In genomic region chr1:113978863-113979702, GRCh38 we compare ENCODE assay signal across 8 cellular contexts. TPM values are rescaled to one million over a fixed set of nuclear protein-coding genes. Genes with fewer than 3 reads are reported as not detected.
DNase-seq lines count a peak whose midpoint lies in the region; ATAC-seq and TF ChIP-seq lines count a peak whose summit lies in the region.

TSS of gene OLFML3 (plus strand) at chr1:113979474. CDS start at chr1:113979517, 43 bp downstream.

- peak within 1 kb of the TSS in 3 of 4 donors; percentile 33 to 56 (median 40) for H3K4me3 ChIP-seq in esophagus squamous epithelium
- H3K4me3 ChIP-seq in mucosa of stomach (ENCODE audit: low read length), result no peak within 1 kb of the TSS

- CTCF ChIA-PET in activated CD8-positive, alpha-beta memory T cell treated with anti-CD3 and anti-CD28 coated beads, Interleukin-2, amount 10 ng/mL, durations not matched to agents 7 days and 5 days (lab: Charles Lee), result interaction anchor here (0.7 to 2.9 kb wide), 19 partner anchors 14 to 692 kb away, joined by 3 to 10 read pairs (median 4); partner anchors contain the start of genes AP4B1 and DCLRE1B

- ATAC-seq in HG03159 (IDR thresholded peaks at IDR 0.05; ENCODE audit: unreplicated experiment), result peak; percentile 52
- ATAC-seq in activated CD8-positive, alpha-beta memory T cell treated with anti-CD3 and anti-CD28 coated beads, Interleukin-2, amount 10 ng/mL, durations not matched to agents 7 days and 5 days, result no peak
- ATAC-seq in stimulated activated naive CD8-positive, alpha-beta T cell treated with anti-CD3 and anti-CD28 coated beads, Interleukin-15, amount 100 ng/mL, for 72 hours, result no peak
- ATAC-seq in HG03175 (IDR thresholded peaks at IDR 0.05; ENCODE audit: unreplicated experiment), result no peak

- no peaks in the 10 kb centered on the region for H3K27me3 ChIP-seq in esophagus squamous epithelium
- H3K27me3 ChIP-seq in mucosa of stomach (ENCODE audit: control insufficient read depth, insufficient read depth, low read length), result no peaks in the 10 kb centered on the region

- peak; percentile 32 to 75 (median 62) for TF ChIP-seq CTCF in esophagus squamous epithelium (IDR thresholded peaks at IDR 0.05)

- peak within 1 kb of the TSS; percentile 50 for H3K9ac ChIP-seq in mucosa of stomach (ENCODE audit: low read length)

- peaks cover 0 to 74% (median 30%) of the 10 kb centered on the region in 3 donors for H3K4me1 ChIP-seq in esophagus squamous epithelium
- H3K4me1 ChIP-seq in mucosa of stomach (ENCODE audit: control insufficient read depth, insufficient read depth, low read length), result peaks cover 22% of the 10 kb centered on the region

- H3K4me1 Mint-ChIP-seq in activated CD8-positive, alpha-beta memory T cell treated with anti-CD3 and anti-CD28 coated beads, Interleukin-2, amount 10 ng/mL, durations not matched to agents 7 days and 5 days, result peaks cover 46% of the 10 kb centered on the region
- H3K4me1 Mint-ChIP-seq in stimulated activated naive CD8-positive, alpha-beta T cell treated with anti-CD3 and anti-CD28 coated beads, Interleukin-15, amount 100 ng/mL, for 72 hours, result peaks cover 57% of the 10 kb centered on the region

- no peaks in the 10 kb centered on the region for H3K27me3 Mint-ChIP-seq in activated CD8-positive, alpha-beta memory T cell treated with anti-CD3 and anti-CD28 coated beads, Interleukin-2, amount 10 ng/mL, durations not matched to agents 7 days and 5 days
- no peaks in the 10 kb centered on the region for H3K27me3 Mint-ChIP-seq in stimulated activated naive CD8-positive, alpha-beta T cell treated with anti-CD3 and anti-CD28 coated beads, Interleukin-15, amount 100 ng/mL, for 72 hours

- peak in 2 of 4 donors; percentile 29 to 59 for TF ChIP-seq POLR2A in esophagus squamous epithelium (IDR thresholded peaks at IDR 0.05)

- H3K36me3 ChIP-seq in esophagus squamous epithelium, result peaks cover 0 to 21% (median 0%) of the 10 kb centered on the region in 3 donors
- H3K36me3 ChIP-seq in mucosa of stomach (ENCODE audit: control insufficient read depth, insufficient read depth, low read length), result no peaks in the 10 kb centered on the region

- H3K9me3 ChIP-seq in esophagus squamous epithelium (no peaks in the 10 kb centered on the region), mucosa of stomach (ENCODE audit: control insufficient read depth, low read length) (no peaks in the 10 kb centered on the region)

- intact Hi-C loops in esophagus squamous epithelium (cut with DNase I), result no loop called here

- H3K27ac Mint-ChIP-seq in activated CD8-positive, alpha-beta memory T cell treated with anti-CD3 and anti-CD28 coated beads, Interleukin-2, amount 10 ng/mL, durations not matched to agents 7 days and 5 days, result no peak within 1 kb of the TSS
- H3K27ac Mint-ChIP-seq in stimulated activated naive CD8-positive, alpha-beta T cell treated with anti-CD3 and anti-CD28 coated beads, Interleukin-15, amount 100 ng/mL, for 72 hours, result peak within 1 kb of the TSS in 1 of 2 donors; percentile 71

- peaks cover 8% of the 10 kb centered on the region for H3K36me3 Mint-ChIP-seq in activated CD8-positive, alpha-beta memory T cell treated with anti-CD3 and anti-CD28 coated beads, Interleukin-2, amount 10 ng/mL, durations not matched to agents 7 days and 5 days

- WGBS in esophagus squamous epithelium, 2 donors, result 30 to 33% methylated on average over 2 to 7 of the region's 13 CpGs

- H3K4me3 Mint-ChIP-seq in activated CD8-positive, alpha-beta memory T cell treated with anti-CD3 and anti-CD28 coated beads, Interleukin-2, amount 10 ng/mL, durations not matched to agents 7 days and 5 days, result no peak within 1 kb of the TSS
- H3K4me3 Mint-ChIP-seq in stimulated activated naive CD8-positive, alpha-beta T cell treated with anti-CD3 and anti-CD28 coated beads, Interleukin-15, amount 100 ng/mL, for 72 hours, result peak within 1 kb of the TSS in 1 of 2 donors; percentile 29

- DNase-seq in DMS 273 (lab: John Stamatoyannopoulos, UW; ENCODE audit: unreplicated experiment) (peak; percentile 88), NCI-H526 treated with DMSO at 0.1 percent for 48 hours (lab: John Stamatoyannopoulos, UW) (peak; percentile 61), esophagus squamous epithelium (lab: John Stamatoyannopoulos, UW) (no peak)
- peak; percentile 76 for DNase-seq in activated CD8-positive, alpha-beta memory T cell treated with anti-CD3 and anti-CD28 coated beads, Interleukin-2, amount 10 ng/mL, durations not matched to agents 7 days and 5 days
- DNase-seq in stimulated activated naive CD8-positive, alpha-beta T cell treated with anti-CD3 and anti-CD28 coated beads, Interleukin-15, amount 100 ng/mL, for 72 hours, result peak; percentile 26 to 50

- H3K9me3 Mint-ChIP-seq in activated CD8-positive, alpha-beta memory T cell treated with anti-CD3 and anti-CD28 coated beads, Interleukin-2, amount 10 ng/mL, durations not matched to agents 7 days and 5 days (ENCODE audit: low read depth), result no peaks in the 10 kb centered on the region
- no peaks in the 10 kb centered on the region for H3K9me3 Mint-ChIP-seq in stimulated activated naive CD8-positive, alpha-beta T cell treated with anti-CD3 and anti-CD28 coated beads, Interleukin-15, amount 100 ng/mL, for 72 hours

- peak within 1 kb of the TSS; percentile 41 to 87 (median 75) for H3K27ac ChIP-seq in esophagus squamous epithelium

RNA-seq across cellular contexts. Expression of gene OLFML3, which starts in this region (rescaled TPM):
- total RNA-seq in activated CD8-positive, alpha-beta memory T cell treated with anti-CD3 and anti-CD28 coated beads, Interleukin-2, amount 10 ng/mL, durations not matched to agents 7 days and 5 days, result under 1 TPM; 0.26 to 0.29 TPM
- total RNA-seq in esophagus squamous epithelium, result 10 to 100 TPM in 2 of 4 donors, 1 to 10 TPM in 2; 1.2 to 62.0 (median 9.9) TPM

Comparison
In these comparisons a context has a peak if more than half of its experiments do, and no peak if none do; other contexts are left out.
1. Peak in DNase-seq in activated CD8-positive, alpha-beta memory T cell treated with anti-CD3 and anti-CD28 coated beads, Interleukin-2, amount 10 ng/mL, durations not matched to agents 7 days and 5 days; RNA of the gene not detected or under 1 TPM.